Comparison of ENCODE assay signal across 12 cellular contexts in genomic region chr16:79535130-79535529, GRCh38.
"Had no signal": no experiment of that assay in that cellular context is flagged by ENCODE, and none has a peak within 500 bp of the region (broad histone marks: within the 10 kb centered on the region; RNA-seq: fewer than 3 reads in every experiment).

No MANE protein-coding gene starts in this region.

- DNase-seq: activated CD4-positive, alpha-beta T cell treated with anti-CD3 and anti-CD28 coated beads, Interleukin-2, amount 50 U/mL, for 1 hour; activated CD8-positive, alpha-beta memory T cell treated with anti-CD3 and anti-CD28 coated beads for 24 hours; activated naive CD4-positive, alpha-beta T cell; anterior cingulate cortex; brain microvascular endothelial cell; cortex of kidney; effector CD4-positive, alpha-beta T cell; esophagus squamous epithelium; kidney glomerular epithelial cell; stimulated activated CD4-positive, alpha-beta T cell treated with anti-CD3 and anti-CD28 coated beads, Interleukin-2, amount 100 ng/mL, for 48 hours; thyroid gland had no signal

- ATAC-seq: stimulated activated memory B cell treated with anti-CD40 and anti-IgM and Interleukin-4, amounts not matched to agents 10 μg/mL and 1 μg/mL and 100 μg/mL, for 72 hours had no signal
